ENCODE assay signal across 9 cellular contexts in genomic region chr1:7669559-7670208, GRCh38.
DNase-seq lines count a peak whose midpoint lies in the region; ATAC-seq and TF ChIP-seq lines count a peak whose summit lies in the region.
"Had no signal": no experiment of that assay in that cellular context is flagged by ENCODE, and none has a peak within 500 bp of the region (broad histone marks: within the 10 kb centered on the region; RNA-seq: fewer than 3 reads in every experiment).

No MANE protein-coding gene starts in this region.

- no peaks in the 10 kb centered on the region for H3K36me3 Mint-ChIP-seq in Calu3 (ENCODE audit: insufficient read depth, unreplicated experiment)

- H3K27me3 ChIP-seq in adipocyte (replicated peaks; ENCODE audit: control insufficient read depth, insufficient read depth, low read length) (peaks cover 24% of the 10 kb centered on the region), right atrium auricular region (no peaks in the 10 kb centered on the region)

- no peaks in the 10 kb centered on the region for H3K9me3 Mint-ChIP-seq in Calu3 (ENCODE audit: low read depth, unreplicated experiment)
- H3K9me3 Mint-ChIP-seq: T-helper 1 cell treated with Interleukin-12 subunit alpha and Interleukin-12 subunit beta and Interleukin-4 antibody, amounts not matched to agents 30 μg/mL and 1 μg/mL, for 36 hours had no signal

- TF ChIP-seq CTCF in Calu3 (IDR thresholded peaks at IDR 0.05; ENCODE audit: unreplicated experiment) (peak; percentile 88), right atrium auricular region (IDR thresholded peaks at IDR 0.05) (peak; percentile 67 to 90)

- peaks cover 51% of the 10 kb centered on the region for H3K27me3 Mint-ChIP-seq in Calu3 (ENCODE audit: unreplicated experiment)

- H3K27ac ChIP-seq in right atrium auricular region = no peak overlapping the region

- H3K36me3 ChIP-seq in adipocyte (ENCODE audit: control insufficient read depth, insufficient read depth, low read length, severe bottlenecking) (no peaks in the 10 kb centered on the region), right atrium auricular region (no peaks in the 10 kb centered on the region)

- intact Hi-C loops in Calu3 (cut with micrococcal nuclease; ENCODE audit: unreplicated experiment) = loop anchor here (2.0 kb wide), 1 partner anchor 233 kb away; no protein-coding TSS in a partner anchor

- H3K9me3 ChIP-seq in adipocyte (ENCODE audit: control insufficient read depth, low read length) (no peaks in the 10 kb centered on the region), right atrium auricular region (no peaks in the 10 kb centered on the region)

- DNase-seq in Calu3 = peak; percentile 59
- DNase-seq in HuH-7 (ENCODE audit: low spot score) = peak; percentile 82
- DNase-seq in adipocyte (ENCODE audit: low read depth) = peak; percentile 61
- no peak for DNase-seq in right atrium auricular region (ENCODE audit: low spot score)
- DNase-seq in renal cortical epithelial cell (ENCODE audit: low read depth) = peak; percentile 21
- DNase-seq in NCI-H774 (lab: John Stamatoyannopoulos, UW) = no peak
- DNase-seq in OCI-M2 (lab: John Stamatoyannopoulos, UW; ENCODE audit: unreplicated experiment) = no peak

- peak; percentile 66 for ATAC-seq in SK-N-SH treated with all-trans-retinoic acid at 6 μM for 48 hours

- H3K4me3 Mint-ChIP-seq in Calu3 (ENCODE audit: low read depth, unreplicated experiment) = peak overlapping the region; percentile 12
- H3K4me3 Mint-ChIP-seq: T-helper 1 cell treated with Interleukin-12 subunit alpha and Interleukin-12 subunit beta and Interleukin-4 antibody, amounts not matched to agents 30 μg/mL and 1 μg/mL, for 36 hours had no signal

- no peak overlapping the region for H3K9ac ChIP-seq in adipocyte (ENCODE audit: low read length)

- no TSS peak for BruUV-seq in Calu3 (replicated peaks; lab: Mats Ljungman, UMichigan)

- H3K4me1 ChIP-seq in adipocyte (ENCODE audit: control insufficient read depth, insufficient read depth, low read length) = peaks cover 12% of the 10 kb centered on the region
- peaks cover 0 to 17% of the 10 kb centered on the region in 2 donors for H3K4me1 ChIP-seq in right atrium auricular region

- peaks cover 9% of the 10 kb centered on the region for H3K4me1 Mint-ChIP-seq in Calu3 (ENCODE audit: low read depth, unreplicated experiment)

- no peak overlapping the region for H3K4me3 ChIP-seq in adipocyte (ENCODE audit: low read length)
- H3K4me3 ChIP-seq in right atrium auricular region = peak overlapping the region in 1 of 2 donors; percentile 5

- CTCF ChIA-PET in Calu3 (lab: Charles Lee) = interaction anchor here (0.8 to 3.9 kb wide), 4 partner anchors 9 to 86 kb away, joined by 3 to 50 read pairs (median 5); no protein-coding TSS in a partner anchor

- H3K27ac Mint-ChIP-seq in Calu3 (ENCODE audit: unreplicated experiment) = no peak overlapping the region
- H3K27ac Mint-ChIP-seq: T-helper 1 cell treated with Interleukin-12 subunit alpha and Interleukin-12 subunit beta and Interleukin-4 antibody, amounts not matched to agents 30 μg/mL and 1 μg/mL, for 36 hours had no signal

TF ChIP-seq in SK-N-SH treated with all-trans-retinoic acid at 6 μM for 48 hours, 23 proteins besides CTCF, POLR2A, EP300 and RAD21:
- TF ChIP-seq CREB5 (CRISPR knock-in tag; IDR thresholded peaks at IDR 0.05; ENCODE audit: low read depth) (no peak), CSRNP3 (CRISPR knock-in tag; IDR thresholded peaks at IDR 0.05) (no peak), PATZ1 (CRISPR knock-in tag; IDR thresholded peaks at IDR 0.05; ENCODE audit: borderline replicate concordance) (no peak), GLIS3 (CRISPR knock-in tag; IDR thresholded peaks at IDR 0.05) (no peak), ARNTL (CRISPR knock-in tag; IDR thresholded peaks at IDR 0.05; ENCODE audit: borderline replicate concordance, low read depth) (no peak), TSHZ2 (CRISPR knock-in tag; IDR thresholded peaks at IDR 0.05) (no peak), OSR1 (CRISPR knock-in tag; IDR thresholded peaks at IDR 0.05) (no peak), ISL1 (CRISPR knock-in tag; IDR thresholded peaks at IDR 0.05) (no peak), TOX (CRISPR knock-in tag; IDR thresholded peaks at IDR 0.05; ENCODE audit: borderline replicate concordance) (no peak), ZC3H10 (CRISPR knock-in tag; IDR thresholded peaks at IDR 0.05) (no peak), PPARA (CRISPR knock-in tag; IDR thresholded peaks at IDR 0.05; ENCODE audit: borderline replicate concordance) (no peak), TCF4 (CRISPR knock-in tag; IDR thresholded peaks at IDR 0.05; ENCODE audit: borderline replicate concordance) (no peak), CSDC2 (CRISPR knock-in tag; IDR thresholded peaks at IDR 0.05) (no peak)

Comparison
In these comparisons a context has a peak if more than half of its experiments do, and no peak if none do; other contexts are left out.
1. DNase-seq: peak in Calu3 (single experiment), HuH-7 (single experiment), adipocyte (single experiment) and renal cortical epithelial cell (single experiment); none in right atrium auricular region (single experiment), NCI-H774 (single experiment) and OCI-M2 (single experiment).